21 cellular contexts compared by ENCODE assay signal in genomic region chr2:233839447-233839820, GRCh38. TPM values are rescaled to one million over a fixed set of nuclear protein-coding genes. Genes with fewer than 3 reads are reported as not detected.
DNase-seq lines count a peak whose midpoint lies in the region; ATAC-seq, FAIRE-seq and TF ChIP-seq lines count a peak whose summit lies in the region.
"Had no signal": no experiment of that assay in that cellular context is flagged by ENCODE, and none has a peak within 500 bp of the region (broad histone marks: within the 10 kb centered on the region; RNA-seq: fewer than 3 reads in every experiment).

No MANE protein-coding gene starts in this region.

- TF ChIP-seq CTCF in GM12878 (IDR thresholded peaks at IDR 0.05 in 2 of 3, conservative IDR thresholded peaks at IDR 0.05 in 1 of 3; ENCODE audit: control insufficient read depth in 2 of 3, extremely low read depth in 1 of 3, insufficient read depth in 1 of 3, low read depth in 3 of 3, low read length in 3 of 3): no peak
- TF ChIP-seq CTCF in body of pancreas (IDR thresholded peaks at IDR 0.05): no peak

- H3K4me1 ChIP-seq in BLaER1 (peaks cover 43% of the 10 kb centered on the region), GM12878 (ENCODE audit: control insufficient read depth, insufficient read depth, low read length) (peaks cover 13% of the 10 kb centered on the region), body of pancreas (no peaks in the 10 kb centered on the region)
- H3K4me1 ChIP-seq in CD4-positive, CD25-positive, alpha-beta regulatory T cell (ENCODE audit: control insufficient read depth, insufficient read depth, low read length, poor library complexity, severe bottlenecking): peaks cover 4% of the 10 kb centered on the region
- H3K4me1 ChIP-seq: psoas muscle had no signal

- H3K4me2 ChIP-seq in BLaER1 (peak overlapping the region; percentile 53), GM12878 (ENCODE audit: control insufficient read depth, insufficient read depth) (peak overlapping the region; percentile 54)

- BruUV-seq in GM12878 (replicated peaks; lab: Mats Ljungman, UMichigan): no TSS peak

- no peaks in the 10 kb centered on the region for H3K9me3 ChIP-seq in BLaER1
- H3K9me3 ChIP-seq in CD4-positive, CD25-positive, alpha-beta regulatory T cell (ENCODE audit: control insufficient read depth in 2 of 2, low read length in 2 of 2): no peaks in the 10 kb centered on the region
- H3K9me3 ChIP-seq in GM12878 (replicated peaks; ENCODE audit: control insufficient read depth, insufficient read depth, low read length): no peaks in the 10 kb centered on the region
- no peaks in the 10 kb centered on the region for H3K9me3 ChIP-seq in body of pancreas
- H3K9me3 ChIP-seq: psoas muscle had no signal

- in situ Hi-C loops in GM12878 (cut with MboI): no loop called here

- no peak for TF ChIP-seq EP300 in GM12878 (IDR thresholded peaks at IDR 0.05; ENCODE audit: borderline replicate concordance in 1 of 2, control insufficient read depth in 1 of 2, low read depth in 2 of 2, low read length in 2 of 2)

- H4K20me1 ChIP-seq in BLaER1: peaks cover 89% of the 10 kb centered on the region
- no peaks in the 10 kb centered on the region for H4K20me1 ChIP-seq in GM12878 (ENCODE audit: control insufficient read depth, insufficient read depth)

- TF ChIP-seq POLR2A in GM12878 (IDR thresholded peaks at IDR 0.05; ENCODE audit: low read depth, low read length): peak; percentile 56
- no peak for TF ChIP-seq POLR2A in body of pancreas (IDR thresholded peaks at IDR 0.05)

- WGBS in GM12878 (ENCODE audit: insufficient coverage, insufficient replicate concordance, low lambda C conversion rate, missing lambda C conversion rate): 91% methylated on average over 10 of the region's 10 CpGs
- WGBS in body of pancreas, 2 donors: 97 to 98% methylated on average over 10 of the region's 10 CpGs

- no peak overlapping the region for H2AFZ ChIP-seq in GM12878 (ENCODE audit: control insufficient read depth, low read depth, low read length)

- H3K27me3 ChIP-seq in BLaER1: no peaks in the 10 kb centered on the region
- H3K27me3 ChIP-seq in CD4-positive, CD25-positive, alpha-beta regulatory T cell (ENCODE audit: control insufficient read depth, insufficient read depth, low read length): no peaks in the 10 kb centered on the region
- no peaks in the 10 kb centered on the region for H3K27me3 ChIP-seq in GM12878 (replicated peaks in 1 of 2; ENCODE audit: control insufficient read depth in 2 of 2, insufficient read depth in 2 of 2, low read length in 1 of 2)
- H3K27me3 ChIP-seq in body of pancreas: no peaks in the 10 kb centered on the region

- no peaks in the 10 kb centered on the region for H3K9me3 Mint-ChIP-seq in CD4-positive, CD25-positive, alpha-beta regulatory T cell
- H3K9me3 Mint-ChIP-seq: activated naive CD4-positive, alpha-beta T cell treated with anti-CD3 and anti-CD28 coated beads, Interleukin-2, amount 10 ng/mL, durations not matched to agents 7 days and 5 days; nephron; stimulated activated naive CD8-positive, alpha-beta T cell treated with anti-CD3 and anti-CD28 coated beads, Interleukin-15, Interleukin-2, amounts not matched to agents 100 ng/mL and 50 ng/mL, for 24 hours had no signal

- RAD21 ChIA-PET in GM12878 (lab: Charles Lee; ENCODE audit: unreplicated experiment): interaction anchor here (0.5 kb wide), 1 partner anchor 89 kb away, joined by 3 read pairs; no protein-coding TSS in a partner anchor

- H3K4me3 ChIP-seq in BLaER1: no peak overlapping the region
- no peak overlapping the region for H3K4me3 ChIP-seq in CD4-positive, CD25-positive, alpha-beta regulatory T cell (ENCODE audit: low read depth, low read length)
- no peak overlapping the region for H3K4me3 ChIP-seq in GM12878
- no peak overlapping the region for H3K4me3 ChIP-seq in body of pancreas
- H3K4me3 ChIP-seq: psoas muscle had no signal

- H3K27ac Mint-ChIP-seq in CD4-positive, CD25-positive, alpha-beta regulatory T cell: peak overlapping the region in 2 of 3 donors; percentile 29 to 75
- H3K27ac Mint-ChIP-seq: nephron; stimulated activated naive CD8-positive, alpha-beta T cell treated with anti-CD3 and anti-CD28 coated beads, Interleukin-15, Interleukin-2, amounts not matched to agents 100 ng/mL and 50 ng/mL, for 24 hours had no signal

- no peak overlapping the region for H3K9ac ChIP-seq in BLaER1
- H3K9ac ChIP-seq in GM12878 (ENCODE audit: control insufficient read depth, insufficient read depth, low read length): no peak overlapping the region

- no peak for DNase-seq in CD4-positive, CD25-positive, alpha-beta regulatory T cell
- DNase-seq in GM12878 (ENCODE audit: low read depth, low spot score) (no peak), mesenteric fat pad (ENCODE audit: low spot score) (peak; percentile 85), body of pancreas (no peak), NCI-H510A treated with DMSO at 0.1 percent for 48 hours (lab: John Stamatoyannopoulos, UW) (no peak), NCI-H345 treated with DMSO at 0.1 percent for 48 hours (lab: John Stamatoyannopoulos, UW; ENCODE audit: unreplicated experiment) (no peak), GM19239 (ENCODE audit: insufficient read length, low spot score) (no peak)
- DNase-seq: activated CD4-positive, alpha-beta T cell treated with anti-CD3 and anti-CD28 coated beads for 1 hour; activated naive CD4-positive, alpha-beta T cell treated with anti-CD3 and anti-CD28 coated beads, Interleukin-2, amount 10 ng/mL, durations not matched to agents 7 days and 5 days; DMS79 treated with DMSO at 0.1 percent for 48 hours; effector memory CD4-positive, alpha-beta T cell; mesendoderm; NCI-H1436; NCI-H526 treated with DMSO at 0.1 percent for 48 hours; psoas muscle; stimulated activated CD4-positive, alpha-beta T cell treated with anti-CD3 and anti-CD28 coated beads, Interleukin-1b, Interleukin-23, amount 100 ng/mL, for 48 hours had no signal

- POLR2A ChIA-PET in GM12878 (lab: Charles Lee): no interaction called here

- peaks cover 32% of the 10 kb centered on the region for H3K79me2 ChIP-seq in GM12878 (ENCODE audit: control insufficient read depth, insufficient read depth, low read length)

- peaks cover 99% of the 10 kb centered on the region for H3K36me3 ChIP-seq in BLaER1
- H3K36me3 ChIP-seq in CD4-positive, CD25-positive, alpha-beta regulatory T cell (ENCODE audit: control insufficient read depth, insufficient read depth, low read length): peaks cover 2% of the 10 kb centered on the region
- peaks cover 41 to 75% of the 10 kb centered on the region in 2 experiments for H3K36me3 ChIP-seq in GM12878 (ENCODE audit: control insufficient read depth in 2 of 2, insufficient read depth in 2 of 2, low read length in 1 of 2)
- H3K36me3 ChIP-seq in body of pancreas (replicated peaks in 1 of 2; ENCODE audit: insufficient read depth in 1 of 2, low read depth in 2 of 2): no peaks in the 10 kb centered on the region

- SMC1A ChIA-PET in GM12878 (lab: Charles Lee; ENCODE audit: uncharacterized antibody, unreplicated experiment): interaction anchor here (1.6 kb wide), 1 partner anchor 12 kb away, joined by 3 read pairs; no protein-coding TSS in a partner anchor

- H3K27me3 Mint-ChIP-seq in CD4-positive, CD25-positive, alpha-beta regulatory T cell: no peaks in the 10 kb centered on the region
- H3K27me3 Mint-ChIP-seq: activated naive CD4-positive, alpha-beta T cell treated with anti-CD3 and anti-CD28 coated beads, Interleukin-2, amount 10 ng/mL, durations not matched to agents 7 days and 5 days; stimulated activated naive CD8-positive, alpha-beta T cell treated with anti-CD3 and anti-CD28 coated beads, Interleukin-15, Interleukin-2, amounts not matched to agents 100 ng/mL and 50 ng/mL, for 24 hours had no signal

- ATAC-seq in CD4-positive, CD25-positive, alpha-beta regulatory T cell (ENCODE audit: low read depth in 2 of 2): no peak
- ATAC-seq in GM12878 (peak; percentile 14; the same call in 2 of the 3 replicates), body of pancreas (no peak)
- ATAC-seq: HCT116, psoas muscle had no signal

- peaks cover 0 to 30% (median 6%) of the 10 kb centered on the region in 4 donors for H3K4me1 Mint-ChIP-seq in CD4-positive, CD25-positive, alpha-beta regulatory T cell

- FAIRE-seq in GM12878 (lab: Jason Lieb, UNC) (no peak), GM19239 (lab: Jason Lieb, UNC) (no peak)
- FAIRE-seq: astrocyte had no signal

- H3K27ac ChIP-seq in BLaER1 (peak overlapping the region; percentile 45), GM12878 (ENCODE audit: control insufficient read depth, insufficient read depth) (no peak overlapping the region), body of pancreas (no peak overlapping the region)
- H3K27ac ChIP-seq in CD4-positive, CD25-positive, alpha-beta regulatory T cell (ENCODE audit: insufficient read depth, low read length, poor library complexity, severe bottlenecking): no peak overlapping the region
- H3K27ac ChIP-seq: psoas muscle had no signal

- no peak overlapping the region for H3K4me3 Mint-ChIP-seq in CD4-positive, CD25-positive, alpha-beta regulatory T cell
- H3K4me3 Mint-ChIP-seq: activated naive CD4-positive, alpha-beta T cell treated with anti-CD3 and anti-CD28 coated beads, Interleukin-2, amount 10 ng/mL, durations not matched to agents 7 days and 5 days; nephron; stimulated activated naive CD8-positive, alpha-beta T cell treated with anti-CD3 and anti-CD28 coated beads, Interleukin-15, Interleukin-2, amounts not matched to agents 100 ng/mL and 50 ng/mL, for 24 hours had no signal

- intact Hi-C loops in GM12878 (cut with micrococcal nuclease; ENCODE audit: unreplicated experiment) (no loop called here), body of pancreas (cut with DNase I) (no loop called here)

- CTCF ChIA-PET in GM12878 (lab: Yijun Ruan, JAX): interaction anchor here (1.2 kb wide), 1 partner anchor 21 kb away, joined by 3 read pairs; no protein-coding TSS in a partner anchor

- no peak for TF ChIP-seq RAD21 in GM12878 (IDR thresholded peaks at IDR 0.05; ENCODE audit: insufficient read depth, low read depth, low read length)

- no peaks in the 10 kb centered on the region for H3K36me3 Mint-ChIP-seq in CD4-positive, CD25-positive, alpha-beta regulatory T cell

RNA-seq across cellular contexts. Expression of gene HJURP, which starts 14.9 kb away (rescaled TPM):
- 1.8 TPM for total RNA-seq in CD4-positive, CD25-positive, alpha-beta regulatory T cell
- polyA plus RNA-seq in CD4-positive, CD25-positive, alpha-beta regulatory T cell: 1 to 10 TPM in 2 of 4 donors, under 1 TPM in 2; 0.34 to 1.7 (median 0.98) TPM
- 48.9 and 49.7 TPM in 2 replicates for total RNA-seq in GM12878 (2013; cell fraction: nucleolus; rRNA removed)
- 27.0 and 28.9 TPM in 2 replicates for total RNA-seq in GM12878 (2014; rRNA removed)
- 35.3 and 35.4 TPM in 2 replicates for total RNA-seq in GM12878 (2014; rRNA removed; fragmentation: Illumina TruSeq; extraction: Trizol)
- total RNA-seq in GM12878 (2021): 45.6 and 49.6 TPM in 2 replicates
- polyA plus RNA-seq in GM12878 (2011; ENCODE audit: low read depth): 15.9 TPM
- 57.4 and 68.9 TPM in 2 replicates for polyA plus RNA-seq in GM12878 (2011; rRNA removed)
- 54.1 and 63.5 TPM in 2 replicates for polyA plus RNA-seq in GM12878 (2011; cell fraction: cytosol; rRNA removed)
- polyA plus RNA-seq in GM12878 (2011; cell fraction: nucleus; rRNA removed): 94.2 and 142 TPM in 2 replicates
- polyA plus RNA-seq in GM12878 (2012): 21.1 and 22.8 TPM in 2 replicates
- 45.2 and 49.7 TPM in 2 replicates for polyA plus RNA-seq in GM12878 (2014; fragmentation: Illumina TruSeq; extraction: Trizol)
- 10 to 100 TPM; 12.7 to 12.9 TPM for polyA plus RNA-seq in GM12878 (2014; fragmentation: Nextera tagmentation; extraction: Ambion mirVana)
- 43.6 and 43.7 TPM in 2 replicates for polyA plus RNA-seq in GM12878 (2014; rRNA removed)
- 10 to 100 TPM; 52.4 to 63.1 TPM for polyA plus RNA-seq in GM12878 (2016; fragmentation: Nextera tagmentation; extraction: Ambion mirVana)
- polyA minus RNA-seq in GM12878 (2011; rRNA and poly(A)+ RNA removed): 106 and 138 TPM in 2 replicates
- polyA minus RNA-seq in GM12878 (2011; cell fraction: cytosol; rRNA and poly(A)+ RNA removed): 29.7 and 42.4 TPM in 2 replicates
- polyA minus RNA-seq in GM12878 (2011; cell fraction: nucleus; rRNA and poly(A)+ RNA removed): 25.0 and 25.6 TPM in 2 replicates
- 0.55 TPM for total RNA-seq in mesenteric fat pad
- total RNA-seq in body of pancreas: 1 to 10 TPM in 1 of 2 donors, not detected in 1; 3.6 TPM
- total RNA-seq: psoas muscle had no signal
